In the genomic region with DNA sequence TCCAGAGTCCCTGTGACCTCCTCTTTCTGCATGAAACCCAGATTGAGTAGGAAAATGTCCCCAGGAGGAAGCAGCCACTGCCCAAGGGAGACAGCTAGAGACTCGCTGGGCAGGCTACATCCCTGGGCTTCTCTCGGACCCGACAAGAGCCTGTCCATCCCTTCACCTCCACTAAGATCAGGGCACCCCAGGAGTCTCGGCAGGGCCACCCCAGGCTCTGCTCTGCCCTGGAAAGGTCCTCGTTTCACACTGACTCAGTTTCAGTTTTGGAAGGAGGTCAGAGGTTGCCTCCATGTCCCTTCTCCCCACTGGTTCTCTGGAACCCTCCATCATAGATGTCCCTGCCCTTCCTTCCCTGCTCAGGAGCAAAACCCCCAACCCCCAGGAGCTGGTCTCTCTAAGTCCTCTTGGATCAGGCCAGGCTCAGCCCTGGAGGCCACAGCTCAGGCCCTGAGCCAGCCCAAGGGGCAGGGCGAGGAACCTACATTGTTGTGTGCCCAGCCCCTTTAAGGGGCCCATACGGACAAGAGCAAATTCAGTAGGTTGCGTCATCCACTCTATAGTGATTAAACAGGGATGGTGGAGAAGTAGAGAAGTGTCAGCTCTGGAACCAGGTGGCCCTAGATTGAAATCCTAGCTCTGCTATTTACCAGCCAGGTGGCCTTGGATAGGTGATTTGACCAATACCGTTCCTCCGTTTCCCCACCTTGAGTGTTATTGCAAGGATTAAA, we compare ENCODE assay signal across 15 cellular contexts. TPM values are rescaled to one million over a fixed set of nuclear protein-coding genes. Genes with fewer than 3 reads are reported as not detected.
DNase-seq lines count a peak whose midpoint lies in the region; ATAC-seq and TF ChIP-seq lines count a peak whose summit lies in the region.
"Had no signal": no experiment of that assay in that cellular context is flagged by ENCODE, and none has a peak within 500 bp of the region (broad histone marks: within the 10 kb centered on the region; RNA-seq: fewer than 3 reads in every experiment).

No MANE protein-coding gene starts in this region.

- peak; percentile 5 for ATAC-seq in sciatic nerve

- H3K27ac ChIP-seq in coronary artery: no peak overlapping the region
- H3K27ac ChIP-seq: ascending aorta had no signal

- H3K27ac Mint-ChIP-seq in activated CD4-positive, alpha-beta T cell treated with anti-CD3 and anti-CD28 coated beads, Interleukin-2, amount 10 ng/mL, durations not matched to agents 24 days and 14 days: peak overlapping the region; percentile 91
- peak overlapping the region; percentile 67 for H3K27ac Mint-ChIP-seq in activated naive CD8-positive, alpha-beta T cell treated with anti-CD3 and anti-CD28 coated beads for 36 hours
- H3K27ac Mint-ChIP-seq: memory B cell had no signal

- no peaks in the 10 kb centered on the region for H3K9me3 Mint-ChIP-seq in activated CD4-positive, alpha-beta T cell treated with anti-CD3 and anti-CD28 coated beads, Interleukin-2, amount 10 ng/mL, durations not matched to agents 24 days and 14 days
- no peaks in the 10 kb centered on the region for H3K9me3 Mint-ChIP-seq in activated naive CD8-positive, alpha-beta T cell treated with anti-CD3 and anti-CD28 coated beads for 36 hours

- intact Hi-C loops in activated CD4-positive, alpha-beta T cell treated with anti-CD3 and anti-CD28 coated beads, Interleukin-2, amount 10 ng/mL, durations not matched to agents 24 days and 14 days (cut with micrococcal nuclease): loop anchor here (5.0 kb wide), 1 partner anchor 86 kb away; no protein-coding TSS in a partner anchor
- intact Hi-C loops in sciatic nerve (cut with DNase I): no loop called here

- no peak for DNase-seq in activated CD4-positive, alpha-beta T cell treated with anti-CD3 and anti-CD28 coated beads, Interleukin-2, amount 10 ng/mL, durations not matched to agents 24 days and 14 days
- DNase-seq in activated CD4-positive, alpha-beta T cell treated with anti-CD3 and anti-CD28 coated beads, Interleukin-2, amount 50 U/mL, for 4 hours: no peak
- DNase-seq in NB4 (ENCODE audit: low read depth): peak; percentile 82
- no peak for DNase-seq in activated naive CD8-positive, alpha-beta T cell treated with anti-CD3 and anti-CD28 coated beads for 36 hours
- no peak for DNase-seq in sciatic nerve (ENCODE audit: low spot score)
- no peak for DNase-seq in DMS53 treated with DMSO at 0.1 percent for 48 hours (lab: John Stamatoyannopoulos, UW; ENCODE audit: unreplicated experiment)
- DNase-seq in LoVo (ENCODE audit: low spot score): no peak
- no peak for DNase-seq in coronary artery (ENCODE audit: low spot score)

- no peak for TF ChIP-seq POLR2A in NB4 (IDR thresholded peaks at IDR 0.05; ENCODE audit: extremely low read depth, insufficient read length)

- H3K36me3 Mint-ChIP-seq in activated CD4-positive, alpha-beta T cell treated with anti-CD3 and anti-CD28 coated beads, Interleukin-2, amount 10 ng/mL, durations not matched to agents 24 days and 14 days (ENCODE audit: low read depth): peaks cover 6% of the 10 kb centered on the region
- no peaks in the 10 kb centered on the region for H3K36me3 Mint-ChIP-seq in activated naive CD8-positive, alpha-beta T cell treated with anti-CD3 and anti-CD28 coated beads for 36 hours
- H3K36me3 Mint-ChIP-seq: memory B cell had no signal

- peaks cover 83% of the 10 kb centered on the region for H3K4me1 Mint-ChIP-seq in activated CD4-positive, alpha-beta T cell treated with anti-CD3 and anti-CD28 coated beads, Interleukin-2, amount 10 ng/mL, durations not matched to agents 24 days and 14 days
- H3K4me1 Mint-ChIP-seq in activated naive CD8-positive, alpha-beta T cell treated with anti-CD3 and anti-CD28 coated beads for 36 hours: peaks cover 51% of the 10 kb centered on the region

- no peak for TF ChIP-seq CTCF in NB4 (IDR thresholded peaks at IDR 0.05; ENCODE audit: low read depth, low read length)
- TF ChIP-seq CTCF in coronary artery (IDR thresholded peaks at IDR 0.05): no peak

- H3K27me3 Mint-ChIP-seq in activated CD4-positive, alpha-beta T cell treated with anti-CD3 and anti-CD28 coated beads, Interleukin-2, amount 10 ng/mL, durations not matched to agents 24 days and 14 days: no peaks in the 10 kb centered on the region
- H3K27me3 Mint-ChIP-seq in activated naive CD8-positive, alpha-beta T cell treated with anti-CD3 and anti-CD28 coated beads for 36 hours: no peaks in the 10 kb centered on the region

- H3K4me3 ChIP-seq in NB4 (ENCODE audit: low read depth, low read length) (no peak overlapping the region), coronary artery (no peak overlapping the region)
- H3K4me3 ChIP-seq: ascending aorta, HAP-1, skin epidermis had no signal

- peak overlapping the region; percentile 71 for H3K4me3 Mint-ChIP-seq in activated CD4-positive, alpha-beta T cell treated with anti-CD3 and anti-CD28 coated beads, Interleukin-2, amount 10 ng/mL, durations not matched to agents 24 days and 14 days
- H3K4me3 Mint-ChIP-seq in activated naive CD8-positive, alpha-beta T cell treated with anti-CD3 and anti-CD28 coated beads for 36 hours: no peak overlapping the region
- H3K4me3 Mint-ChIP-seq: memory B cell had no signal

RNA-seq across cellular contexts. Expression of a gene that starts 37.4 kb away (rescaled TPM):
- total RNA-seq in activated CD4-positive, alpha-beta T cell treated with anti-CD3 and anti-CD28 coated beads, Interleukin-2, amount 10 ng/mL, durations not matched to agents 24 days and 14 days: not detected in 2 replicates
- not detected for total RNA-seq in activated naive CD8-positive, alpha-beta T cell treated with anti-CD3 and anti-CD28 coated beads for 36 hours
- total RNA-seq in sciatic nerve: 2.2 TPM
- total RNA-seq: ascending aorta, fibroblast of villous mesenchyme, occipital lobe, PC-3 had no signal

RNA-seq across cellular contexts. Expression of a gene that starts 42.5 kb away (rescaled TPM):
- 72.0 and 72.4 TPM in 2 replicates for total RNA-seq in activated CD4-positive, alpha-beta T cell treated with anti-CD3 and anti-CD28 coated beads, Interleukin-2, amount 10 ng/mL, durations not matched to agents 24 days and 14 days
- total RNA-seq in activated naive CD8-positive, alpha-beta T cell treated with anti-CD3 and anti-CD28 coated beads for 36 hours: 10 to 100 TPM; 78.8 to 79.4 TPM
- total RNA-seq in sciatic nerve: 28.0 TPM

RNA-seq across cellular contexts. Expression of a gene that starts 58.5 kb away (rescaled TPM):
- 21.9 and 22.7 TPM in 2 replicates for total RNA-seq in activated CD4-positive, alpha-beta T cell treated with anti-CD3 and anti-CD28 coated beads, Interleukin-2, amount 10 ng/mL, durations not matched to agents 24 days and 14 days
- 10 to 100 TPM; 24.9 to 25.1 TPM for total RNA-seq in activated naive CD8-positive, alpha-beta T cell treated with anti-CD3 and anti-CD28 coated beads for 36 hours
- 18.6 TPM for total RNA-seq in sciatic nerve
